Comparison of ENCODE assay signal across 12 cellular contexts in genomic region chr3:17140670-17141505, GRCh38.
DNase-seq lines count a peak whose midpoint lies in the region; ATAC-seq and TF ChIP-seq lines count a peak whose summit lies in the region.
"Had no signal": no experiment of that assay in that cellular context is flagged by ENCODE, and none has a peak within 500 bp of the region (broad histone marks: within the 10 kb centered on the region; RNA-seq: fewer than 3 reads in every experiment).

No MANE protein-coding gene starts in this region.

- peaks cover 19% of the 10 kb centered on the region for H3K4me1 ChIP-seq in psoas muscle
- H3K4me1 ChIP-seq: sigmoid colon, tibial nerve had no signal

- DNase-seq in GM12865 (ENCODE audit: low read depth) (peak; percentile 31), MG63 (peak; percentile 68), fibroblast of gingiva (ENCODE audit: low read depth) (peak; percentile 73), psoas muscle (peak; percentile 70 to 90), NCI-H1930 (lab: John Stamatoyannopoulos, UW) (no peak), HPDE6-E6E7 (ENCODE audit: extremely low spot score) (no peak)
- DNase-seq in central memory CD4-positive, alpha-beta T cell, result no peak
- no peak for DNase-seq in NK-92 treated with Interleukin-12 subunit alpha and Interleukin-12 subunit beta, amount 100 ng/mL, for 24 hours (lab: John Stamatoyannopoulos, UW)
- DNase-seq: activated CD4-positive, CD25-positive, alpha-beta regulatory T cell treated with anti-CD3 and anti-CD28 coated beads, Interleukin-2, amount 50 U/mL, for 72 hours; activated T-cell treated with anti-CD3 and anti-CD28 coated beads, Interleukin-2, amount 50 U/mL, for 4 hours; sigmoid colon had no signal

- peak; percentile 90 to 93 (median 92) for ATAC-seq in psoas muscle
- ATAC-seq: activated T-cell treated with anti-CD3 and anti-CD28 coated beads, Interleukin-2, amount 50 U/mL, for 4 hours had no signal

- H3K9me3 ChIP-seq in MG63 (no peaks in the 10 kb centered on the region), psoas muscle (no peaks in the 10 kb centered on the region)
- H3K9me3 ChIP-seq: sigmoid colon had no signal

- 27 to 47% (median 30%) methylated on average over 13 of the region's 13 CpGs for WGBS in psoas muscle, 3 donors

- TF ChIP-seq CTCF in GM12865 (IDR thresholded peaks at IDR 0.05; ENCODE audit: insufficient read depth, low read depth, low read length, missing control alignments) (peak; percentile 22), psoas muscle (IDR thresholded peaks at IDR 0.05) (peak; percentile 33)

- no peak overlapping the region for H3K4me3 ChIP-seq in GM12865 (ENCODE audit: low read depth, low read length)
- H3K4me3 ChIP-seq in MG63, result no peak overlapping the region
- peak overlapping the region; percentile 60 for H3K4me3 ChIP-seq in psoas muscle
- H3K4me3 ChIP-seq: sigmoid colon, tibial nerve had no signal

- peak overlapping the region; percentile 78 for H3K27ac ChIP-seq in psoas muscle
- H3K27ac ChIP-seq: sigmoid colon, tibial nerve had no signal

- intact Hi-C loops in psoas muscle (cut with DNase I), result loop anchor here (5.0 to 10.0 kb wide), 3 partner anchors 49 to 536 kb away; partner anchors contain the start of gene DAZL (in 1 of the 2)

- H3K36me3 ChIP-seq in MG63 (no peaks in the 10 kb centered on the region), psoas muscle (ENCODE audit: insufficient read depth in 1 of 2, low read depth in 1 of 2) (no peaks in the 10 kb centered on the region)
- H3K36me3 ChIP-seq: sigmoid colon, tibial nerve had no signal

- H3K27me3 ChIP-seq in MG63, result no peaks in the 10 kb centered on the region
- no peaks in the 10 kb centered on the region for H3K27me3 ChIP-seq in psoas muscle (ENCODE audit: insufficient read depth in 3 of 3, low read length in 2 of 3)
- H3K27me3 ChIP-seq: sigmoid colon, tibial nerve had no signal

Comparison
In these comparisons a context has a peak if more than half of its experiments do, and no peak if none do; other contexts are left out.
1. DNase-seq: peak in GM12865 (single experiment), MG63 (single experiment), fibroblast of gingiva (single experiment) and psoas muscle (2 of 2); none in NCI-H1930 (0 of 2), HPDE6-E6E7 (single experiment), central memory CD4-positive, alpha-beta T cell (single experiment) and NK-92 treated with Interleukin-12 subunit alpha and Interleukin-12 subunit beta, amount 100 ng/mL, for 24 hours (single experiment).